1 cellular context compared by ENCODE assay signal in genomic region chr16:29995330-29995910, GRCh38.
TF ChIP-seq lines count a peak whose summit lies in the region.

Gene HIRIP3, minus strand, starts transcription at chr16:29995617. Its CDS starts 12 bp downstream, at chr16:29995605.

TF ChIP-seq in GM12878, 131 proteins besides CTCF, POLR2A, EP300 and RAD21 (continued from another document):
- TF ChIP-seq, protein P1, sequence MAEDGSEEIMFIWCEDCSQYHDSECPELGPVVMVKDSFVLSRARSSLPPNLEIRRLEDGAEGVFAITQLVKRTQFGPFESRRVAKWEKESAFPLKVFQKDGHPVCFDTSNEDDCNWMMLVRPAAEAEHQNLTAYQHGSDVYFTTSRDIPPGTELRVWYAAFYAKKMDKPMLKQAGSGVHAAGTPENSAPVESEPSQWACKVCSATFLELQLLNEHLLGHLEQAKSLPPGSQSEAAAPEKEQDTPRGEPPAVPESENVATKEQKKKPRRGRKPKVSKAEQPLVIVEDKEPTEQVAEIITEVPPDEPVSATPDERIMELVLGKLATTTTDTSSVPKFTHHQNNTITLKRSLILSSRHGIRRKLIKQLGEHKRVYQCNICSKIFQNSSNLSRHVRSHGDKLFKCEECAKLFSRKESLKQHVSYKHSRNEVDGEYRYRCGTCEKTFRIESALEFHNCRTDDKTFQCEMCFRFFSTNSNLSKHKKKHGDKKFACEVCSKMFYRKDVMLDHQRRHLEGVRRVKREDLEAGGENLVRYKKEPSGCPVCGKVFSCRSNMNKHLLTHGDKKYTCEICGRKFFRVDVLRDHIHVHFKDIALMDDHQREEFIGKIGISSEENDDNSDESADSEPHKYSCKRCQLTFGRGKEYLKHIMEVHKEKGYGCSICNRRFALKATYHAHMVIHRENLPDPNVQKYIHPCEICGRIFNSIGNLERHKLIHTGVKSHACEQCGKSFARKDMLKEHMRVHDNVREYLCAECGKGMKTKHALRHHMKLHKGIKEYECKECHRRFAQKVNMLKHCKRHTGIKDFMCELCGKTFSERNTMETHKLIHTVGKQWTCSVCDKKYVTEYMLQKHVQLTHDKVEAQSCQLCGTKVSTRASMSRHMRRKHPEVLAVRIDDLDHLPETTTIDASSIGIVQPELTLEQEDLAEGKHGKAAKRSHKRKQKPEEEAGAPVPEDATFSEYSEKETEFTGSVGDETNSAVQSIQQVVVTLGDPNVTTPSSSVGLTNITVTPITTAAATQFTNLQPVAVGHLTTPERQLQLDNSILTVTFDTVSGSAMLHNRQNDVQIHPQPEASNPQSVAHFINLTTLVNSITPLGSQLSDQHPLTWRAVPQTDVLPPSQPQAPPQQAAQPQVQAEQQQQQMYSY (CRISPR knock-in tag; IDR thresholded peaks at IDR 0.05): no peak
- TF ChIP-seq, protein P2, sequence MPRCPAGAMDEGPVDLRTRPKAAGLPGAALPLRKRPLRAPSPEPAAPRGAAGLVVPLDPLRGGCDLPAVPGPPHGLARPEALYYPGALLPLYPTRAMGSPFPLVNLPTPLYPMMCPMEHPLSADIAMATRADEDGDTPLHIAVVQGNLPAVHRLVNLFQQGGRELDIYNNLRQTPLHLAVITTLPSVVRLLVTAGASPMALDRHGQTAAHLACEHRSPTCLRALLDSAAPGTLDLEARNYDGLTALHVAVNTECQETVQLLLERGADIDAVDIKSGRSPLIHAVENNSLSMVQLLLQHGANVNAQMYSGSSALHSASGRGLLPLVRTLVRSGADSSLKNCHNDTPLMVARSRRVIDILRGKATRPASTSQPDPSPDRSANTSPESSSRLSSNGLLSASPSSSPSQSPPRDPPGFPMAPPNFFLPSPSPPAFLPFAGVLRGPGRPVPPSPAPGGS (IDR thresholded peaks at IDR 0.05; ENCODE audit: borderline replicate concordance, insufficient read depth, low read depth, low read length, poor library complexity, severe bottlenecking): peak; percentile 15
- TF ChIP-seq ZNF207 (IDR thresholded peaks at IDR 0.05; ENCODE audit: borderline replicate concordance) (peak; percentile 38; the same call in 1 of the 2 replicates), MYC (IDR thresholded peaks at IDR 0.05; ENCODE audit: insufficient read depth, insufficient read length, insufficient replicate concordance, low read length, severe bottlenecking) (peak; percentile 34), TBL1XR1 (IDR thresholded peaks at IDR 0.05; ENCODE audit: low read depth, low read length) (no peak; the same call in 1 of the 2 replicates), HDAC6 (IDR thresholded peaks at IDR 0.05; ENCODE audit: unreplicated experiment) (no peak), ZNF687 (IDR thresholded peaks at IDR 0.05) (peak; percentile 86), DPF2 (IDR thresholded peaks at IDR 0.05) (peak; percentile 18; the same call in 1 of the 2 replicates), NRF1 (conservative IDR thresholded peaks at IDR 0.05; ENCODE audit: low read depth, low read length) (peak; percentile 83), KLF5 (IDR thresholded peaks at IDR 0.05; ENCODE audit: partially characterized antibody) (no peak), CHD4 (IDR thresholded peaks at IDR 0.05) (no peak), NBN (IDR thresholded peaks at IDR 0.05) (peak; percentile 55; the same call in 1 of the 2 replicates), SP1 (IDR thresholded peaks at IDR 0.05; ENCODE audit: low read depth, low read length) (no peak), HDGF (IDR thresholded peaks at IDR 0.05) (peak; percentile 63; the same call in 1 of the 2 replicates), SMAD5 (IDR thresholded peaks at IDR 0.05; ENCODE audit: low read depth) (0 out of 2 replicates have a peak, but pooled peaks have one; percentile 4), LARP7 (IDR thresholded peaks at IDR 0.05) (peak; percentile 20), POLR2AphosphoS5 (IDR thresholded peaks at IDR 0.05; ENCODE audit: low read length) (peak; percentile 33; the same call in 1 of the 2 replicates), BHLHE40 (IDR thresholded peaks at IDR 0.05; ENCODE audit: borderline replicate concordance in 1 of 2, low read depth in 2 of 2, low read length in 1 of 2) (0 out of 4 replicates have a peak, but pooled peaks of 1 of the 2 experiments have one; percentile 3), RELB (IDR thresholded peaks at IDR 0.05; ENCODE audit: low read depth) (peak; percentile 86), GABPA (IDR thresholded peaks at IDR 0.05; ENCODE audit: low read depth) (no peak), RFX5 (IDR thresholded peaks at IDR 0.05; ENCODE audit: low read depth, low read length) (no peak), SIN3A (IDR thresholded peaks at IDR 0.05; ENCODE audit: low read depth, low read length) (peak; percentile 61; the same call in 1 of the 2 replicates), SIX5 (IDR thresholded peaks at IDR 0.05; ENCODE audit: low read depth, low read length, severe bottlenecking) (peak; percentile 0), TCF7 (IDR thresholded peaks at IDR 0.05; ENCODE audit: borderline replicate concordance) (peak; percentile 41; the same call in 1 of the 2 replicates), NR2C2 (IDR thresholded peaks at IDR 0.05; ENCODE audit: borderline replicate concordance, control insufficient read depth, insufficient read length, low read depth) (no peak), TCF3 (IDR thresholded peaks at IDR 0.05; ENCODE audit: borderline replicate concordance, insufficient read depth, low read depth, low read length) (peak; percentile 70; the same call in 1 of the 2 replicates), TCF12 (IDR thresholded peaks at IDR 0.05; ENCODE audit: low read depth, low read length) (peak; percentile 53; the same call in 1 of the 2 replicates), YY1 (IDR thresholded peaks at IDR 0.05; ENCODE audit: low read depth, low read length) (peak; percentile 93), USF2 (IDR thresholded peaks at IDR 0.05; ENCODE audit: borderline replicate concordance, low read depth, low read length) (no peak; the same call in 1 of the 2 replicates), TAF1 (IDR thresholded peaks at IDR 0.05; ENCODE audit: borderline replicate concordance, low read depth, low read length) (peak; percentile 82; the same call in 1 of the 2 replicates)
- TF ChIP-seq, protein P3, sequence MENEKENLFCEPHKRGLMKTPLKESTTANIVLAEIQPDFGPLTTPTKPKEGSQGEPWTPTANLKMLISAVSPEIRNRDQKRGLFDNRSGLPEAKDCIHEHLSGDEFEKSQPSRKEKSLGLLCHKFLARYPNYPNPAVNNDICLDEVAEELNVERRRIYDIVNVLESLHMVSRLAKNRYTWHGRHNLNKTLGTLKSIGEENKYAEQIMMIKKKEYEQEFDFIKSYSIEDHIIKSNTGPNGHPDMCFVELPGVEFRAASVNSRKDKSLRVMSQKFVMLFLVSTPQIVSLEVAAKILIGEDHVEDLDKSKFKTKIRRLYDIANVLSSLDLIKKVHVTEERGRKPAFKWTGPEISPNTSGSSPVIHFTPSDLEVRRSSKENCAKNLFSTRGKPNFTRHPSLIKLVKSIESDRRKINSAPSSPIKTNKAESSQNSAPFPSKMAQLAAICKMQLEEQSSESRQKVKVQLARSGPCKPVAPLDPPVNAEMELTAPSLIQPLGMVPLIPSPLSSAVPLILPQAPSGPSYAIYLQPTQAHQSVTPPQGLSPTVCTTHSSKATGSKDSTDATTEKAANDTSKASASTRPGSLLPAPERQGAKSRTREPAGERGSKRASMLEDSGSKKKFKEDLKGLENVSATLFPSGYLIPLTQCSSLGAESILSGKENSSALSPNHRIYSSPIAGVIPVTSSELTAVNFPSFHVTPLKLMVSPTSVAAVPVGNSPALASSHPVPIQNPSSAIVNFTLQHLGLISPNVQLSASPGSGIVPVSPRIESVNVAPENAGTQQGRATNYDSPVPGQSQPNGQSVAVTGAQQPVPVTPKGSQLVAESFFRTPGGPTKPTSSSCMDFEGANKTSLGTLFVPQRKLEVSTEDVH (IDR thresholded peaks at IDR 0.05; ENCODE audit: low read depth, partially characterized antibody): peak; percentile 61
- TF ChIP-seq, protein P4, sequence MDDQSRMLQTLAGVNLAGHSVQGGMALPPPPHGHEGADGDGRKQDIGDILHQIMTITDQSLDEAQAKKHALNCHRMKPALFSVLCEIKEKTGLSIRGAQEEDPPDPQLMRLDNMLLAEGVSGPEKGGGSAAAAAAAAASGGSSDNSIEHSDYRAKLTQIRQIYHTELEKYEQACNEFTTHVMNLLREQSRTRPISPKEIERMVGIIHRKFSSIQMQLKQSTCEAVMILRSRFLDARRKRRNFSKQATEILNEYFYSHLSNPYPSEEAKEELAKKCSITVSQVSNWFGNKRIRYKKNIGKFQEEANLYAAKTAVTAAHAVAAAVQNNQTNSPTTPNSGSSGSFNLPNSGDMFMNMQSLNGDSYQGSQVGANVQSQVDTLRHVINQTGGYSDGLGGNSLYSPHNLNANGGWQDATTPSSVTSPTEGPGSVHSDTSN (IDR thresholded peaks at IDR 0.05; ENCODE audit: insufficient replicate concordance, low read depth, low read length): peak; percentile 77
- TF ChIP-seq, protein P5, sequence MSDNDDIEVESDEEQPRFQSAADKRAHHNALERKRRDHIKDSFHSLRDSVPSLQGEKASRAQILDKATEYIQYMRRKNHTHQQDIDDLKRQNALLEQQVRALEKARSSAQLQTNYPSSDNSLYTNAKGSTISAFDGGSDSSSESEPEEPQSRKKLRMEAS (IDR thresholded peaks at IDR 0.05; ENCODE audit: low read depth, low read length): peak; percentile 86
